1 cellular context compared by ENCODE assay signal in the genomic region with DNA sequence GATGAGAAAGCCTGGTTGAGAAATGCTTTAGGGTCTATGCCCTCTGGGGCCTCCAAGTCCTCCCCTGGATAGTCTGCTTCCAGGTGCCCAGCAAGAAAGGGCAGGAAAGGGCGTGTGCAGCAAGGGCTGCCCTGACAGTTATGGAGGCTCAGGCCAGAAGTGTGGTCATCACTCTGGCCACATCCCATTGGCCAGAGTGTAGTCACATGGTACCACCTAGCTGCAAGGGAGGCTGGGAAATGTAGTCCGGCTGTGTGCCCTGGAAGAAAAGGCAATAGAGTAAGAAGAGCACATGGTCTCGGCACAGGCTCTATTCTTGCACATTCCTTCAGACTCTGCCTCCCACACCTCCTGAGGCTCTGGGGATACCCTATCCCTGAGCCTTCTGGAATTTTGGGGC.
TF ChIP-seq lines count a peak whose summit lies in the region.

No MANE protein-coding gene starts in this region.

TF ChIP-seq in IMR-90, 13 proteins besides CTCF, POLR2A, EP300 and RAD21:
- TF ChIP-seq, protein P1, sequence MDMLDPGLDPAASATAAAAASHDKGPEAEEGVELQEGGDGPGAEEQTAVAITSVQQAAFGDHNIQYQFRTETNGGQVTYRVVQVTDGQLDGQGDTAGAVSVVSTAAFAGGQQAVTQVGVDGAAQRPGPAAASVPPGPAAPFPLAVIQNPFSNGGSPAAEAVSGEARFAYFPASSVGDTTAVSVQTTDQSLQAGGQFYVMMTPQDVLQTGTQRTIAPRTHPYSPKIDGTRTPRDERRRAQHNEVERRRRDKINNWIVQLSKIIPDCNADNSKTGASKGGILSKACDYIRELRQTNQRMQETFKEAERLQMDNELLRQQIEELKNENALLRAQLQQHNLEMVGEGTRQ (IDR thresholded peaks at IDR 0.05; ENCODE audit: low read depth, low read length): peak; percentile 89
- no peak for TF ChIP-seq MXI1 (IDR thresholded peaks at IDR 0.05; ENCODE audit: borderline replicate concordance, low read depth, low read length)
